ENCODE assay signal across 22 cellular contexts in the genomic region with DNA sequence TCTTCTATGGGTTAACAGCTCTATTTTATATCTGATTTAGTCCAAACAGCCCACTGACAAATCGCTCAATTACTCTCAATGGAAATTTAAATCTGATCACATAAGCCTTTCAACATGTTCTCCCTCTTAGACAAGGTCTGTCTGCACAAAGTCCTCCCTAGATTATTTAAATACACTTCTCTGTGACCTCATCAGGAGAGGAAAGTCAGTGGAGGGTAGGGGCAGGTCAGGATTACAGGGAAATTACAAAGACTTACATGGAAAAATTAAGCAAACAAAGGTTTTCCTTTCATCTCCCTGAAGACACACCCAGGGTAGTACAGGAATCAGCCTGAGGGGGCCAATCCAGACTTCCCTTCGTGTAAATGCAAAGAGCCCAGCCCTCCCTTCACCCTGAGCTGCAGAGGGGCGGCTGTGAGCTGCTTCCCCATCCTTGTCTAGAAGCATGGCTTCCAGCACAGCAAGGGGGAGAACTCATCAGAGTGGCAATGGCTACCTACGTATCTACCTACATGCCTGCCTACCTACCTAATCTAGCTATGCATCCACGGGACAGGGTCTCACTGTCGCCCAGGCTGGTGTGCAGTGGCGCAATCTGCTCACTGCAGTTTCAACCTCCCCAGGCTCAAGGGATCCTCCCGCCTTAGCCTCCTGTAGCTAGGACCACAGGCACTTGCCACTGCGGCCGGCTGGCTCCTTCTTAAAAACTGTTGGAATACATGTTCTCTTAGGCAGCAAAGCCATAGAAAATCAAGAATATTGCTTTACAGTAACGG. TPM values are rescaled to one million over a fixed set of nuclear protein-coding genes. Genes with fewer than 3 reads are reported as not detected.
DNase-seq lines count a peak whose midpoint lies in the region; ATAC-seq and TF ChIP-seq lines count a peak whose summit lies in the region.
"Had no signal": no experiment of that assay in that cellular context is flagged by ENCODE, and none has a peak within 500 bp of the region (broad histone marks: within the 10 kb centered on the region; RNA-seq: fewer than 3 reads in every experiment).

No MANE protein-coding gene starts in this region.

- no peaks in the 10 kb centered on the region for H3K27me3 Mint-ChIP-seq in activated naive CD4-positive, alpha-beta T cell treated with anti-CD3 and anti-CD28 coated beads for 36 hours (ENCODE audit: low read depth)
- H3K27me3 Mint-ChIP-seq in naive thymus-derived CD8-positive, alpha-beta T cell: no peaks in the 10 kb centered on the region
- H3K27me3 Mint-ChIP-seq: activated CD4-positive, alpha-beta T cell treated with anti-CD3 and anti-CD28 coated beads, Interleukin-2, amount 10 ng/mL, durations not matched to agents 7 days and 5 days; naive B cell had no signal

- H3K27ac ChIP-seq in VCaP: peak overlapping the region; percentile 42
- peak overlapping the region in 3 of 4 donors; percentile 7 to 75 (median 49) for H3K27ac ChIP-seq in esophagus squamous epithelium
- peak overlapping the region; percentile 21 to 69 for H3K27ac ChIP-seq in thoracic aorta
- H3K27ac ChIP-seq in body of pancreas: no peak overlapping the region
- H3K27ac ChIP-seq: brain microvascular endothelial cell, pancreas had no signal

- H3K4me3 Mint-ChIP-seq in activated naive CD4-positive, alpha-beta T cell treated with anti-CD3 and anti-CD28 coated beads for 36 hours: no peak overlapping the region
- no peak overlapping the region for H3K4me3 Mint-ChIP-seq in naive thymus-derived CD8-positive, alpha-beta T cell
- H3K4me3 Mint-ChIP-seq: activated CD4-positive, alpha-beta T cell treated with anti-CD3 and anti-CD28 coated beads, Interleukin-2, amount 10 ng/mL, durations not matched to agents 7 days and 5 days; CD14-positive monocyte; naive B cell had no signal

- POLR2A ChIA-PET in naive thymus-derived CD8-positive, alpha-beta T cell (lab: Charles Lee): no interaction called here

- H3K27me3 ChIP-seq in esophagus squamous epithelium (no peaks in the 10 kb centered on the region), thoracic aorta (replicated peaks; ENCODE audit: insufficient read depth) (no peaks in the 10 kb centered on the region), body of pancreas (no peaks in the 10 kb centered on the region)
- H3K27me3 ChIP-seq: brain microvascular endothelial cell, MG63, pancreas had no signal

- CTCF ChIA-PET in activated naive CD4-positive, alpha-beta T cell treated with anti-CD3 and anti-CD28 coated beads for 36 hours (lab: Charles Lee): interaction anchor here (0.6 kb wide), 1 partner anchor 21 kb away, joined by 3 read pairs; no protein-coding TSS in a partner anchor

- H3K27ac Mint-ChIP-seq in activated naive CD4-positive, alpha-beta T cell treated with anti-CD3 and anti-CD28 coated beads for 36 hours: peak overlapping the region; percentile 5
- H3K27ac Mint-ChIP-seq in naive thymus-derived CD8-positive, alpha-beta T cell: peak overlapping the region in 1 of 10 donors; percentile 47
- H3K27ac Mint-ChIP-seq: activated CD4-positive, alpha-beta T cell treated with anti-CD3 and anti-CD28 coated beads, Interleukin-2, amount 10 ng/mL, durations not matched to agents 7 days and 5 days had no signal

- H3K4me1 Mint-ChIP-seq in activated naive CD4-positive, alpha-beta T cell treated with anti-CD3 and anti-CD28 coated beads for 36 hours (ENCODE audit: low read depth): no peaks in the 10 kb centered on the region
- peaks cover 0 to 6% (median 0%) of the 10 kb centered on the region in 4 donors for H3K4me1 Mint-ChIP-seq in naive thymus-derived CD8-positive, alpha-beta T cell
- H3K4me1 Mint-ChIP-seq: activated CD4-positive, alpha-beta T cell treated with anti-CD3 and anti-CD28 coated beads, Interleukin-2, amount 10 ng/mL, durations not matched to agents 7 days and 5 days; CD14-positive monocyte had no signal

- no peaks in the 10 kb centered on the region for H3K9me3 ChIP-seq in esophagus squamous epithelium
- no peaks in the 10 kb centered on the region for H3K9me3 ChIP-seq in thoracic aorta
- no peaks in the 10 kb centered on the region for H3K9me3 ChIP-seq in body of pancreas
- H3K9me3 ChIP-seq: MG63, pancreas had no signal

- peaks cover 0 to 44% (median 8%) of the 10 kb centered on the region in 3 donors for H3K4me1 ChIP-seq in esophagus squamous epithelium
- H3K4me1 ChIP-seq in thoracic aorta (ENCODE audit: control insufficient read depth in 1 of 2, low read depth in 2 of 2): peaks cover 24 to 34% of the 10 kb centered on the region in 2 donors
- no peaks in the 10 kb centered on the region for H3K4me1 ChIP-seq in body of pancreas
- H3K4me1 ChIP-seq: pancreas had no signal

- H3K36me3 Mint-ChIP-seq in activated naive CD4-positive, alpha-beta T cell treated with anti-CD3 and anti-CD28 coated beads for 36 hours (ENCODE audit: low read depth): peaks cover 52% of the 10 kb centered on the region
- H3K36me3 Mint-ChIP-seq in naive thymus-derived CD8-positive, alpha-beta T cell: peaks cover 6 to 100% (median 51%) of the 10 kb centered on the region in 3 donors

- TF ChIP-seq CTCF in VCaP (conservative IDR thresholded peaks at IDR 0.05) (no peak), esophagus squamous epithelium (IDR thresholded peaks at IDR 0.05) (no peak), thoracic aorta (IDR thresholded peaks at IDR 0.05) (no peak), body of pancreas (IDR thresholded peaks at IDR 0.05) (no peak)

- DNase-seq in activated naive CD4-positive, alpha-beta T cell treated with anti-CD3 and anti-CD28 coated beads for 36 hours: no peak
- no peak for DNase-seq in activated naive CD4-positive, alpha-beta T cell (lab: John Stamatoyannopoulos, UW)
- DNase-seq in esophagus squamous epithelium (lab: John Stamatoyannopoulos, UW) (no peak), thoracic aorta (ENCODE audit: low spot score) (no peak), body of pancreas (no peak)
- no peak for DNase-seq in naive thymus-derived CD8-positive, alpha-beta T cell
- DNase-seq: activated CD4-positive, alpha-beta T cell treated with anti-CD3 and anti-CD28 coated beads, Interleukin-2, amount 10 ng/mL, durations not matched to agents 7 days and 5 days; brain microvascular endothelial cell; dermis blood vessel endothelial cell; DMS53; GOT3; IMR-90; MG63; naive B cell; NCI-H146; pancreas; stimulated activated CD4-positive, alpha-beta T cell treated with anti-CD3 and anti-CD28 coated beads, Interleukin-4, amount 100 ng/mL, for 4 hours; SW 1271 had no signal

- H3K36me3 ChIP-seq in esophagus squamous epithelium: peaks cover 50 to 100% (median 53%) of the 10 kb centered on the region in 3 donors
- peaks cover 75% of the 10 kb centered on the region for H3K36me3 ChIP-seq in thoracic aorta
- H3K36me3 ChIP-seq in body of pancreas (replicated peaks in 1 of 2; ENCODE audit: insufficient read depth in 1 of 2, low read depth in 2 of 2): peaks cover 19 to 54% of the 10 kb centered on the region in 2 donors

- H3K9me3 Mint-ChIP-seq in activated naive CD4-positive, alpha-beta T cell treated with anti-CD3 and anti-CD28 coated beads for 36 hours: no peaks in the 10 kb centered on the region
- H3K9me3 Mint-ChIP-seq in naive thymus-derived CD8-positive, alpha-beta T cell: no peaks in the 10 kb centered on the region
- H3K9me3 Mint-ChIP-seq: activated CD4-positive, alpha-beta T cell treated with anti-CD3 and anti-CD28 coated beads, Interleukin-2, amount 10 ng/mL, durations not matched to agents 7 days and 5 days; activated naive CD4-positive, alpha-beta T cell treated with anti-CD3 and anti-CD28 coated beads, Interleukin-2, amount 50 U/mL, for 72 hours; naive B cell had no signal

- 75 to 93% methylated on average over 8 to 11 of the region's 11 CpGs for WGBS in esophagus squamous epithelium, 2 donors
- 84 to 96% methylated on average over 9 to 11 of the region's 11 CpGs for WGBS in body of pancreas, 2 donors

- H3K4me3 ChIP-seq in esophagus squamous epithelium (no peak overlapping the region), thoracic aorta (no peak overlapping the region), body of pancreas (no peak overlapping the region)
- H3K4me3 ChIP-seq: MG63, pancreas had no signal

- intact Hi-C loops in activated naive CD4-positive, alpha-beta T cell treated with anti-CD3 and anti-CD28 coated beads for 36 hours (cut with micrococcal nuclease): no loop called here
- intact Hi-C loops in esophagus squamous epithelium (cut with DNase I): no loop called here
- intact Hi-C loops in body of pancreas (cut with DNase I): no loop called here

- no peak for ATAC-seq in thoracic aorta (ENCODE audit: insufficient number of reproducible peaks, low FRiP score, low read depth)
- ATAC-seq in HG02759 (IDR thresholded peaks at IDR 0.05; ENCODE audit: unreplicated experiment): no peak
- ATAC-seq in body of pancreas: no peak
- ATAC-seq in naive thymus-derived CD8-positive, alpha-beta T cell: no peak
- ATAC-seq: pancreas had no signal

- no peak for TF ChIP-seq POLR2A in esophagus squamous epithelium (IDR thresholded peaks at IDR 0.05)
- no peak for TF ChIP-seq POLR2A in body of pancreas (IDR thresholded peaks at IDR 0.05)

RNA-seq across cellular contexts. Expression of gene PITRM1, which starts 33.3 kb away (rescaled TPM):
- 10 to 100 TPM; 65.6 to 74.5 TPM for total RNA-seq in activated naive CD4-positive, alpha-beta T cell treated with anti-CD3 and anti-CD28 coated beads for 36 hours
- total RNA-seq in esophagus squamous epithelium (10 to 100 TPM; 59.2 to 72.5 (median 65.9) TPM), thoracic aorta (100 to 1,000 TPM; 104 to 125 TPM), body of pancreas (10 to 100 TPM; 34.9 to 45.4 TPM)
- total RNA-seq in naive thymus-derived CD8-positive, alpha-beta T cell: 100 to 1,000 TPM; 105 to 114 TPM
- 10 to 100 TPM; 29.0 to 58.2 (median 37.5) TPM for polyA plus RNA-seq in naive thymus-derived CD8-positive, alpha-beta T cell

Comparison
In these comparisons a context has a peak if more than half of its experiments do, and no peak if none do; other contexts are left out.
1. H3K27ac ChIP-seq: peak in VCaP (single experiment), esophagus squamous epithelium (3 of 4) and thoracic aorta (2 of 2); none in body of pancreas (0 of 4).